ENCODE assay signal across 16 cellular contexts in the genomic region with DNA sequence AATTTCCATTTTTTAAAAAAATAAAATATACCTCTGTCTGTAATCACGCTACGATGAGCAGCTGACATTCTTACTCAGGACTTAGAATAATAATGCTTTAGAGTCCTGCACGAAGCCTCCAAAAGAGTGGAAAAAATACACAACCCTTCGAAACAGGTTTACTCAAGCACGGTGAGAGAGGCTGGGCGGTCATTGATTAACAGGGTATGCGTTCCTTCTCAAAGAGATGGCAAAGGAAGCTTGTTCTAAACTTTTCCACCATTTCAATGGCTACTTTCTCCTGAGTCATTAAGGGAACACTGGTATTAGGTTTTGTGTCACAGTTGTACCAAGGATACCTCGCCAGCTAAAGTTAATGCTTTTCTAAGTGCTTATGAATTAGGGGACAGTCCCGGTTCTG.
A peak's percentile ranks its signal among the peaks of the same experiment; 100 is the strongest.
DNase-seq lines count a peak whose midpoint lies in the region; ATAC-seq and TF ChIP-seq lines count a peak whose summit lies in the region.
"Had no signal": no experiment of that assay in that cellular context is flagged by ENCODE, and none has a peak within 500 bp of the region (broad histone marks: within the 10 kb centered on the region; RNA-seq: fewer than 3 reads in every experiment).

No MANE protein-coding gene starts in this region.

- no peaks in the 10 kb centered on the region for H3K27me3 Mint-ChIP-seq in chondrocyte (ENCODE audit: low read depth)
- no peaks in the 10 kb centered on the region for H3K27me3 Mint-ChIP-seq in activated CD4-positive, alpha-beta memory T cell treated with anti-CD3 and anti-CD28 coated beads for 36 hours

- H3K4me3 Mint-ChIP-seq in chondrocyte (ENCODE audit: unreplicated experiment): no peak overlapping the region
- H3K4me3 Mint-ChIP-seq in activated CD4-positive, alpha-beta memory T cell treated with anti-CD3 and anti-CD28 coated beads for 36 hours: no peak overlapping the region
- H3K4me3 Mint-ChIP-seq: CD14-positive monocyte had no signal

- H3K4me1 ChIP-seq in right cardiac atrium (ENCODE audit: control insufficient read depth, insufficient read depth, low read length): peaks cover 9% of the 10 kb centered on the region
- peaks cover 41% of the 10 kb centered on the region for H3K4me1 ChIP-seq in left ventricle myocardium inferior
- H3K4me1 ChIP-seq in left lung: no peaks in the 10 kb centered on the region
- peaks cover 16% of the 10 kb centered on the region for H3K4me1 ChIP-seq in upper lobe of right lung

- peaks cover 65% of the 10 kb centered on the region for H3K4me1 Mint-ChIP-seq in chondrocyte (ENCODE audit: low read depth)
- no peaks in the 10 kb centered on the region for H3K4me1 Mint-ChIP-seq in activated CD4-positive, alpha-beta memory T cell treated with anti-CD3 and anti-CD28 coated beads for 36 hours (ENCODE audit: low read depth)

- H3K9me3 ChIP-seq in right cardiac atrium (ENCODE audit: control insufficient read depth, low read length) (no peaks in the 10 kb centered on the region), left ventricle myocardium inferior (replicated peaks) (peaks cover 5% of the 10 kb centered on the region), left lung (peaks cover 0 to 2% of the 10 kb centered on the region in 2 donors), upper lobe of right lung (no peaks in the 10 kb centered on the region)

- H3K27me3 ChIP-seq in right cardiac atrium (ENCODE audit: control insufficient read depth, insufficient read depth) (no peaks in the 10 kb centered on the region), left ventricle myocardium inferior (ENCODE audit: low read depth) (no peaks in the 10 kb centered on the region), left lung (no peaks in the 10 kb centered on the region), upper lobe of right lung (no peaks in the 10 kb centered on the region)

- WGBS in right cardiac atrium: 88% methylated on average over 9 of the region's 9 CpGs

- peak overlapping the region; percentile 10 for H3K27ac Mint-ChIP-seq in chondrocyte (ENCODE audit: unreplicated experiment)
- H3K27ac Mint-ChIP-seq in activated CD4-positive, alpha-beta memory T cell treated with anti-CD3 and anti-CD28 coated beads for 36 hours: no peak overlapping the region

- H3K4me3 ChIP-seq in right cardiac atrium (ENCODE audit: low read length) (no peak overlapping the region), left ventricle myocardium inferior (no peak overlapping the region), left lung (no peak overlapping the region), upper lobe of right lung (no peak overlapping the region)

- intact Hi-C loops in right cardiac atrium (cut with DNase I) (no loop called here), left ventricle myocardium inferior (cut with micrococcal nuclease) (no loop called here), left lung (cut with DNase I) (no loop called here), upper lobe of right lung (cut with DNase I) (no loop called here)
- intact Hi-C loops in activated CD4-positive, alpha-beta memory T cell treated with anti-CD3 and anti-CD28 coated beads for 36 hours (cut with micrococcal nuclease): no loop called here

- POLR2A ChIA-PET in activated CD4-positive, alpha-beta memory T cell treated with anti-CD3 and anti-CD28 coated beads for 36 hours (lab: Charles Lee): no interaction called here

- no peaks in the 10 kb centered on the region for H3K9me3 Mint-ChIP-seq in chondrocyte (ENCODE audit: low read depth)
- no peaks in the 10 kb centered on the region for H3K9me3 Mint-ChIP-seq in activated CD4-positive, alpha-beta memory T cell treated with anti-CD3 and anti-CD28 coated beads for 36 hours

- peaks cover 4% of the 10 kb centered on the region for H3K36me3 ChIP-seq in left ventricle myocardium inferior
- no peaks in the 10 kb centered on the region for H3K36me3 ChIP-seq in left lung
- no peaks in the 10 kb centered on the region for H3K36me3 ChIP-seq in upper lobe of right lung

- TF ChIP-seq CTCF in left ventricle myocardium inferior (IDR thresholded peaks at IDR 0.05; ENCODE audit: borderline replicate concordance) (no peak), chondrocyte (IDR thresholded peaks at IDR 0.05) (no peak), left lung (IDR thresholded peaks at IDR 0.05) (no peak), upper lobe of right lung (IDR thresholded peaks at IDR 0.05) (no peak)

- ATAC-seq in right cardiac atrium (no peak), left lung (peak; percentile 32), upper lobe of right lung (peak; percentile 31), HG03139 (IDR thresholded peaks at IDR 0.05; ENCODE audit: unreplicated experiment) (no peak)

- H3K36me3 Mint-ChIP-seq in chondrocyte (ENCODE audit: low read depth): no peaks in the 10 kb centered on the region
- H3K36me3 Mint-ChIP-seq in activated CD4-positive, alpha-beta memory T cell treated with anti-CD3 and anti-CD28 coated beads for 36 hours: no peaks in the 10 kb centered on the region

- H3K27ac ChIP-seq in right cardiac atrium (ENCODE audit: low read length) (peak overlapping the region; percentile 52), left ventricle myocardium inferior (replicated peaks) (no peak overlapping the region), left lung (no peak overlapping the region), upper lobe of right lung (no peak overlapping the region)

- DNase-seq in right cardiac atrium: no peak
- DNase-seq in left ventricle myocardium inferior: no peak
- DNase-seq in chondrocyte (ENCODE audit: low spot score): no peak
- DNase-seq in left lung: no peak
- no peak for DNase-seq in upper lobe of right lung
- no peak for DNase-seq in activated CD4-positive, alpha-beta memory T cell treated with anti-CD3 and anti-CD28 coated beads for 36 hours
- no peak for DNase-seq in NCI-H345 (lab: John Stamatoyannopoulos, UW)
- DNase-seq: COR-L47, NCI-H1105 treated with DMSO at 0.1 percent for 48 hours, NCI-H1694 treated with DMSO at 0.1 percent for 48 hours, NCI-H2107, NCI-H226, NCI-H526, SHP77 had no signal

- CTCF ChIA-PET in activated CD4-positive, alpha-beta memory T cell treated with anti-CD3 and anti-CD28 coated beads for 36 hours (lab: Charles Lee): no interaction called here

Comparison
In these comparisons a context has a peak if more than half of its experiments do, and no peak if none do; other contexts are left out.
1. ATAC-seq: peak in left lung (single experiment) and upper lobe of right lung (single experiment); none in right cardiac atrium (0 of 2) and HG03139 (single experiment).